Comparison of ENCODE assay signal across 7 cellular contexts in genomic region chr1:145590806-145591205, GRCh38. TPM values are rescaled to one million over a fixed set of nuclear protein-coding genes. Genes with fewer than 3 reads are reported as not detected.
DNase-seq lines count a peak whose midpoint lies in the region; ATAC-seq and TF ChIP-seq lines count a peak whose summit lies in the region.
"Not testable (repeated sequence)": the region's sequence is repeated elsewhere in the genome, so short reads cannot be mapped to it uniquely, and the experiment has no call there.

No MANE protein-coding gene starts in this region.

- peak; percentile 5 for DNase-seq in activated CD4-positive, CD25-positive, alpha-beta regulatory T cell treated with anti-CD3 and anti-CD28 coated beads, Interleukin-2, amount 50 U/mL, for 16 hours (ENCODE audit: low read depth, low spot score)
- DNase-seq in activated CD8-positive, alpha-beta memory T cell treated with anti-CD3 and anti-CD28 coated beads, Interleukin-2, amount 50 U/mL, for 48 hours = peak; percentile 78
- peak; percentile 60 for DNase-seq in activated naive CD8-positive, alpha-beta T cell treated with anti-CD3 and anti-CD28 coated beads, Interleukin-2, amount 10 ng/mL, durations not matched to agents 7 days and 5 days
- not testable (repeated sequence) for DNase-seq in foreskin keratinocyte
- DNase-seq in progenitor cell of endocrine pancreas (ENCODE audit: low spot score, unreplicated experiment) = peak; percentile 16
- peak; percentile 1 for DNase-seq in stimulated activated CD8-positive, alpha-beta memory T cell treated with anti-CD3 and anti-CD28 coated beads, Interleukin-12 subunit alpha, Interleukin-12 subunit beta, amount 100 ng/mL, for 4 hours (ENCODE audit: low read depth)

- H3K36me3 Mint-ChIP-seq in activated naive CD8-positive, alpha-beta T cell treated with anti-CD3 and anti-CD28 coated beads, Interleukin-2, amount 10 ng/mL, durations not matched to agents 7 days and 5 days; progenitor cell of endocrine pancreas (ENCODE audit: insufficient read depth): not testable (repeated sequence)

- not testable (repeated sequence) for TF ChIP-seq CTCF in HEK293 (tag by site-specific recombination; IDR thresholded peaks at IDR 0.05)
- peak; percentile 62 for TF ChIP-seq CTCF in foreskin keratinocyte (conservative IDR thresholded peaks at IDR 0.05)
- peak; percentile 46 for TF ChIP-seq CTCF in progenitor cell of endocrine pancreas (IDR thresholded peaks at IDR 0.05; ENCODE audit: unreplicated experiment)

- not testable (repeated sequence) for H3K4me3 ChIP-seq in HEK293 (ENCODE audit: low read depth, low read length)

- not testable (repeated sequence) for ATAC-seq in activated naive CD8-positive, alpha-beta T cell treated with anti-CD3 and anti-CD28 coated beads, Interleukin-2, amount 10 ng/mL, durations not matched to agents 7 days and 5 days (ENCODE audit: low read depth); foreskin keratinocyte

- POLR2A ChIA-PET in HEK293 (lab: Yijun Ruan, JAX); activated naive CD8-positive, alpha-beta T cell treated with anti-CD3 and anti-CD28 coated beads, Interleukin-2, amount 10 ng/mL, durations not matched to agents 7 days and 5 days (lab: Charles Lee): not testable (repeated sequence)

- H3K36me3 ChIP-seq in HEK293 (ENCODE audit: control insufficient read depth in 2 of 2, insufficient read depth in 1 of 2, low read length in 2 of 2) = not testable (repeated sequence)

- not testable (repeated sequence) for H3K9me3 Mint-ChIP-seq in activated naive CD8-positive, alpha-beta T cell treated with anti-CD3 and anti-CD28 coated beads, Interleukin-2, amount 10 ng/mL, durations not matched to agents 7 days and 5 days; progenitor cell of endocrine pancreas (ENCODE audit: low read depth)

- H3K27me3 ChIP-seq in foreskin keratinocyte = not testable (repeated sequence)

- not testable (repeated sequence) for H3K27me3 Mint-ChIP-seq in activated naive CD8-positive, alpha-beta T cell treated with anti-CD3 and anti-CD28 coated beads, Interleukin-2, amount 10 ng/mL, durations not matched to agents 7 days and 5 days; progenitor cell of endocrine pancreas

- not testable (repeated sequence) for H3K9me3 ChIP-seq in HEK293 (ENCODE audit: control insufficient read depth, insufficient read depth, low read depth, low read length)

- not testable (repeated sequence) for H3K4me1 Mint-ChIP-seq in activated naive CD8-positive, alpha-beta T cell treated with anti-CD3 and anti-CD28 coated beads, Interleukin-2, amount 10 ng/mL, durations not matched to agents 7 days and 5 days; progenitor cell of endocrine pancreas (ENCODE audit: low read depth)

- H3K27ac ChIP-seq in HEK293 (ENCODE audit: extremely low read depth, low read depth, low read length); foreskin keratinocyte: not testable (repeated sequence)

- H3K4me1 ChIP-seq in HEK293 (ENCODE audit: control insufficient read depth, insufficient read depth, low read length); foreskin keratinocyte: not testable (repeated sequence)

- CTCF ChIA-PET in HEK293 (lab: Yijun Ruan, JAX) = not testable (repeated sequence)

- not testable (repeated sequence) for H3K27ac Mint-ChIP-seq in activated naive CD8-positive, alpha-beta T cell treated with anti-CD3 and anti-CD28 coated beads, Interleukin-2, amount 10 ng/mL, durations not matched to agents 7 days and 5 days; progenitor cell of endocrine pancreas

- H3K4me3 Mint-ChIP-seq in activated naive CD8-positive, alpha-beta T cell treated with anti-CD3 and anti-CD28 coated beads, Interleukin-2, amount 10 ng/mL, durations not matched to agents 7 days and 5 days; progenitor cell of endocrine pancreas (ENCODE audit: low read depth): not testable (repeated sequence)

TF ChIP-seq in HEK293, 187 proteins besides CTCF, POLR2A, EP300 and RAD21:
- peak; percentile 50 for TF ChIP-seq ZNF654 (tag by site-specific recombination; IDR thresholded peaks at IDR 0.05; ENCODE audit: low read depth)

RNA-seq across cellular contexts. Expression of gene GPR89A, which starts 17.0 kb away (rescaled TPM):
- 10 to 100 TPM; 33.1 to 36.6 TPM for total RNA-seq in activated naive CD8-positive, alpha-beta T cell treated with anti-CD3 and anti-CD28 coated beads, Interleukin-2, amount 10 ng/mL, durations not matched to agents 7 days and 5 days
- total RNA-seq in foreskin keratinocyte = 21.8 and 22.0 TPM in 2 replicates
- 14.3 and 15.4 TPM in 2 replicates for polyA plus RNA-seq in foreskin keratinocyte
- total RNA-seq in progenitor cell of endocrine pancreas = 31.4 and 34.5 TPM in 2 replicates
